In the genomic region with DNA sequence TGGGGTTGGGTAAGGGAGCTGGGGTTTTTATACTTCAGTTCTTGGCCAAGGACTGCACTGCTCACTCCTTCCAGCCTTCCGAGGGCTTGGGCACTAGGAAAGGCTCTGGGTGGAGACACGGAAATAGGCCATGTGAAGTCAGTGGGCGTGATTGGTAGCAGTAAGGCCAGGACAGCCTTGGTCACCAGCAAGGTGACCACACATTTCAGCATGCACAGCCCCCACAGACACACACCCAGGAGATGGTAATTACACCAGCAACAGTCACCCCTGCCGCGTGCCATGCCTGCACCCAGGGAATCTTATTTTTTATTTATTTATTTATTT, we compare ENCODE assay signal across 8 cellular contexts.
DNase-seq lines count a peak whose midpoint lies in the region; ATAC-seq, FAIRE-seq and TF ChIP-seq lines count a peak whose summit lies in the region.

No MANE protein-coding gene starts in this region.

- TF ChIP-seq CTCF in heart right ventricle (IDR thresholded peaks at IDR 0.05) (no peak), colonic mucosa (IDR thresholded peaks at IDR 0.05) (no peak)

- peak overlapping the region; percentile 0 to 63 for H3K9ac ChIP-seq in colonic mucosa (ENCODE audit: low read depth in 2 of 2, low read length in 2 of 2)

- TF ChIP-seq POLR2A in H54 (IDR thresholded peaks at IDR 0.05; ENCODE audit: low read depth, low read length), result no peak

- H3K36me3 ChIP-seq in heart right ventricle (peaks cover 0 to 3% (median 0%) of the 10 kb centered on the region in 9 donors), colonic mucosa (no peaks in the 10 kb centered on the region)

- POLR2A ChIA-PET in naive thymus-derived CD8-positive, alpha-beta T cell (lab: Charles Lee), result interaction anchor here (0.6 to 67.2 kb wide), 5 partner anchors 11 to 141 kb away, joined by 3 to 5369 read pairs (median 55); no protein-coding TSS in a partner anchor

- H3K4me3 ChIP-seq in heart right ventricle (no peak overlapping the region), colonic mucosa (no peak overlapping the region)

- H3K4me1 ChIP-seq in heart right ventricle, result peaks cover 55 to 83% (median 71%) of the 10 kb centered on the region in 9 donors
- H3K4me1 ChIP-seq in colonic mucosa, result peaks cover 39% of the 10 kb centered on the region

- intact Hi-C loops in heart right ventricle (cut with DNase I), result no loop called here
- intact Hi-C loops in cardiac septum (cut with DNase I), result loop anchor here (5.0 kb wide), 1 partner anchor 34 kb away; no protein-coding TSS in a partner anchor
- intact Hi-C loops in colonic mucosa (cut with DNase I), result no loop called here

- no peaks in the 10 kb centered on the region for H3K27me3 Mint-ChIP-seq in naive thymus-derived CD8-positive, alpha-beta T cell

- peak; percentile 93 for FAIRE-seq in urothelium cell line (lab: Jason Lieb, UNC)
- no peak for FAIRE-seq in H54 (lab: Jason Lieb, UNC)

- H3K9me3 Mint-ChIP-seq in naive thymus-derived CD8-positive, alpha-beta T cell, result no peaks in the 10 kb centered on the region

- H3K4me3 Mint-ChIP-seq in naive thymus-derived CD8-positive, alpha-beta T cell, result peak overlapping the region in 2 of 10 donors; percentile 5 to 78

- no peaks in the 10 kb centered on the region for H3K27me3 ChIP-seq in heart right ventricle
- no peaks in the 10 kb centered on the region for H3K27me3 ChIP-seq in colonic mucosa

- no peak for DNase-seq in heart right ventricle
- no peak for DNase-seq in cardiac septum (ENCODE audit: low spot score)
- DNase-seq in colonic mucosa, result no peak
- DNase-seq in naive thymus-derived CD8-positive, alpha-beta T cell, result no peak
- DNase-seq in urothelium cell line (ENCODE audit: low spot score), result no peak
- no peak for DNase-seq in H54 (ENCODE audit: insufficient read length, low spot score)
- no peak for DNase-seq in SIG-M5 treated with dmso at 0.1 percent for 504 hours (lab: John Stamatoyannopoulos, UW; ENCODE audit: unreplicated experiment)

- H3K36me3 Mint-ChIP-seq in naive thymus-derived CD8-positive, alpha-beta T cell, result no peaks in the 10 kb centered on the region

- 69 to 78% methylated on average over 5 of the region's 5 CpGs for WGBS in heart right ventricle, 2 donors

- H3K27ac Mint-ChIP-seq in naive thymus-derived CD8-positive, alpha-beta T cell, result peak overlapping the region in 6 of 10 donors; percentile 15 to 90 (median 76)

- peaks cover 43 to 93% (median 83%) of the 10 kb centered on the region in 4 donors for H3K4me1 Mint-ChIP-seq in naive thymus-derived CD8-positive, alpha-beta T cell

- H3K27ac ChIP-seq in heart right ventricle, result peak overlapping the region; percentile 59 to 89 (median 76)
- peak overlapping the region; percentile 73 for H3K27ac ChIP-seq in colonic mucosa

- no peak for ATAC-seq in heart right ventricle
- ATAC-seq in naive thymus-derived CD8-positive, alpha-beta T cell, result no peak
- ATAC-seq in GM18858 (IDR thresholded peaks at IDR 0.05; ENCODE audit: unreplicated experiment), result no peak

- no peaks in the 10 kb centered on the region for H3K9me3 ChIP-seq in heart right ventricle
- no peaks in the 10 kb centered on the region for H3K9me3 ChIP-seq in colonic mucosa
